In the genomic region with DNA sequence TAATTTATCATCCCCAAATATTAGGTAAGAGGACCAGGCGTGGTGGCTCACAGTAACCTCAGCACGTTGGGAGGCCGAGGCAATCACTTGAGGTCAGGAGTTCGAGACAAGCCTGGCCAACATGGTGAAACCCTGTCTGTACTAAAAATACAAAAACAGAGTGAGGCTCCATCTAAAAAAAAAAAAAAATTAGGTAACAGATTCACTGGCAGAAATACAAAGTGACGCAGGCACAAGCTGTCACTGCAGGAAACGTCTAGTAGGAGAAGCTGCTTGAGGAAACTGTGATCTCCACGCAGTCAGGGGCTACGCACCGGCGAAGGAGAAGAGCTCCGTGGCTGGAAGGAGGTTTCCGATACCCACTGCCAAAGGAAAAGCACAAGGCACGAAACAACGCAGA, we compare ENCODE assay signal across 14 cellular contexts. TPM values are rescaled to one million over a fixed set of nuclear protein-coding genes. Genes with fewer than 3 reads are reported as not detected.
A peak's percentile ranks its signal among the peaks of the same experiment; 100 is the strongest.
DNase-seq lines count a peak whose midpoint lies in the region; ATAC-seq lines count a peak whose summit lies in the region.
"Had no signal": no experiment of that assay in that cellular context is flagged by ENCODE, and none has a peak within 500 bp of the region (broad histone marks: within the 10 kb centered on the region; RNA-seq: fewer than 3 reads in every experiment).

No MANE protein-coding gene starts in this region.

- H3K36me3 ChIP-seq in skeletal muscle tissue (ENCODE audit: control insufficient read depth in 3 of 3, insufficient read depth in 3 of 3, low read length in 3 of 3), result no peaks in the 10 kb centered on the region
- H3K36me3 ChIP-seq: HAP-1 had no signal

- POLR2A ChIA-PET in activated CD4-positive, alpha-beta memory T cell treated with anti-CD3 and anti-CD28 coated beads, Interleukin-2, amount 10 ng/mL, durations not matched to agents 7 days and 5 days (lab: Charles Lee), result interaction anchor here (0.9 kb wide), 1 partner anchor 19 kb away, joined by 3 read pairs; no protein-coding TSS in a partner anchor

- H3K9me3 ChIP-seq in skeletal muscle tissue (ENCODE audit: control insufficient read depth in 3 of 3, low read length in 3 of 3), result no peaks in the 10 kb centered on the region
- H3K9me3 ChIP-seq: HAP-1 had no signal

- DNase-seq in Kasumi-1 (lab: John Stamatoyannopoulos, UW), result peak; percentile 34 to 58
- peak; percentile 9 for DNase-seq in activated CD4-positive, alpha-beta memory T cell treated with anti-CD3 and anti-CD28 coated beads, Interleukin-2, amount 10 ng/mL, durations not matched to agents 7 days and 5 days
- DNase-seq in left ventricle myocardium superior, result peak; percentile 44
- DNase-seq in retina, result no peak
- DNase-seq in KBM-7, result no peak
- DNase-seq in GM03348 (ENCODE audit: low spot score), result no peak
- DNase-seq: effector CD4-positive, alpha-beta T cell; mesendoderm; small intestine; SW 1271 had no signal

- H3K27me3 ChIP-seq in skeletal muscle tissue (ENCODE audit: control insufficient read depth in 3 of 3, insufficient read depth in 3 of 3, low read length in 3 of 3), result no peaks in the 10 kb centered on the region
- H3K27me3 ChIP-seq: hepatocyte had no signal

- H3K4me3 ChIP-seq in skeletal muscle tissue (ENCODE audit: low read length in 3 of 3), result peak overlapping the region in 1 of 3 donors; percentile 72
- H3K4me3 ChIP-seq: HAP-1, hepatocyte had no signal

- H3K27me3 Mint-ChIP-seq in activated CD4-positive, alpha-beta memory T cell treated with anti-CD3 and anti-CD28 coated beads, Interleukin-2, amount 10 ng/mL, durations not matched to agents 7 days and 5 days, result no peaks in the 10 kb centered on the region

- peak overlapping the region; percentile 32 for H3K27ac ChIP-seq in skeletal muscle tissue (ENCODE audit: low read depth, low read length)
- H3K27ac ChIP-seq: hepatocyte had no signal

- CTCF ChIA-PET in activated CD4-positive, alpha-beta memory T cell treated with anti-CD3 and anti-CD28 coated beads, Interleukin-2, amount 10 ng/mL, durations not matched to agents 7 days and 5 days (lab: Charles Lee), result interaction anchor here (1.3 kb wide), 1 partner anchor 28 kb away, joined by 3 read pairs; no protein-coding TSS in a partner anchor

- H3K4me1 ChIP-seq in skeletal muscle tissue (ENCODE audit: control insufficient read depth in 3 of 3, insufficient read depth in 3 of 3, low read length in 3 of 3), result peaks cover 21 to 42% (median 25%) of the 10 kb centered on the region in 3 donors
- H3K4me1 ChIP-seq: HAP-1 had no signal

- H3K9ac ChIP-seq in skeletal muscle tissue (ENCODE audit: low read depth in 1 of 3, low read length in 3 of 3), result peak overlapping the region in 1 of 3 donors; percentile 73

- H3K4me1 Mint-ChIP-seq in activated CD4-positive, alpha-beta memory T cell treated with anti-CD3 and anti-CD28 coated beads, Interleukin-2, amount 10 ng/mL, durations not matched to agents 7 days and 5 days, result peaks cover 2% of the 10 kb centered on the region

- in situ Hi-C loops in KBM-7 (cut with MboI; ENCODE audit: low pct_unique_long_range_greater_than_20kb, low sequenced_read_pairs), result no loop called here

- peak; percentile 16 for ATAC-seq in left ventricle myocardium superior
- no peak for ATAC-seq in GM21717 (IDR thresholded peaks at IDR 0.05; ENCODE audit: unreplicated experiment)

- no peak overlapping the region for H3K27ac Mint-ChIP-seq in activated CD4-positive, alpha-beta memory T cell treated with anti-CD3 and anti-CD28 coated beads, Interleukin-2, amount 10 ng/mL, durations not matched to agents 7 days and 5 days

- intact Hi-C loops in left ventricle myocardium superior (cut with micrococcal nuclease), result no loop called here

- no peak overlapping the region for H3K4me3 Mint-ChIP-seq in activated CD4-positive, alpha-beta memory T cell treated with anti-CD3 and anti-CD28 coated beads, Interleukin-2, amount 10 ng/mL, durations not matched to agents 7 days and 5 days

- no peaks in the 10 kb centered on the region for H3K36me3 Mint-ChIP-seq in activated CD4-positive, alpha-beta memory T cell treated with anti-CD3 and anti-CD28 coated beads, Interleukin-2, amount 10 ng/mL, durations not matched to agents 7 days and 5 days (ENCODE audit: low read depth)

- H3K9me3 Mint-ChIP-seq in activated CD4-positive, alpha-beta memory T cell treated with anti-CD3 and anti-CD28 coated beads, Interleukin-2, amount 10 ng/mL, durations not matched to agents 7 days and 5 days, result no peaks in the 10 kb centered on the region

RNA-seq across cellular contexts. Expression of a gene that starts 50.1 kb away (rescaled TPM):
- under 1 TPM; 0.78 to 0.88 TPM for total RNA-seq in activated CD4-positive, alpha-beta memory T cell treated with anti-CD3 and anti-CD28 coated beads, Interleukin-2, amount 10 ng/mL, durations not matched to agents 7 days and 5 days
- total RNA-seq in left ventricle myocardium superior (0.05 TPM), skeletal muscle tissue (under 0.01 TPM)
- total RNA-seq: hepatocyte had no signal

Comparison
In these comparisons a context has a peak if more than half of its experiments do, and no peak if none do; other contexts are left out.
1. DNase-seq: peak in Kasumi-1 (2 of 2), activated CD4-positive, alpha-beta memory T cell treated with anti-CD3 and anti-CD28 coated beads, Interleukin-2, amount 10 ng/mL, durations not matched to agents 7 days and 5 days (single experiment) and left ventricle myocardium superior (single experiment); none in retina (single experiment), KBM-7 (single experiment) and GM03348 (single experiment).